34 cellular contexts compared by ENCODE assay signal in genomic region chr10:115988380-115988779, GRCh38.
"Had no signal": no experiment of that assay in that cellular context is flagged by ENCODE, and none has a peak within 500 bp of the region (broad histone marks: within the 10 kb centered on the region; RNA-seq: fewer than 3 reads in every experiment).

No MANE protein-coding gene starts in this region.

- H3K4me3 ChIP-seq: MG63 had no signal

- DNase-seq: Karpas-422, Kasumi-1, MG63, MM.1S, MV-4-11, NCI-H1048, NCI-H1092, NCI-H1092 treated with DMSO at 0.1 percent for 48 hours, NCI-H1105, NCI-H1105 treated with DMSO at 0.1 percent for 48 hours, NCI-H1417, NCI-H1417 treated with DMSO at 0.1 percent for 48 hours, NCI-H1436, NCI-H1436 treated with DMSO at 0.1 percent for 48 hours, NCI-H146, NCI-H1694, NCI-H1694 treated with DMSO at 0.1 percent for 48 hours, NCI-H187, NCI-H187 treated with DMSO at 0.1 percent for 48 hours, NCI-H1930, NCI-H2029, NCI-H2029 treated with DMSO at 0.1 percent for 48 hours, NCI-H2081, NCI-H2081 treated with DMSO at 0.1 percent for 48 hours, NCI-H2107, NCI-H2171, NCI-H2171 treated with DMSO at 0.1 percent for 48 hours, NCI-H2227 treated with DMSO at 0.1 percent for 48 hours, NCI-H226, NCI-H345, NCI-H446, NCI-H446 treated with DMSO at 0.1 percent for 48 hours, NCI-H510A, NCI-H510A treated with DMSO at 0.1 percent for 48 hours had no signal

- H3K36me3 ChIP-seq: MG63 had no signal

- H3K9me3 ChIP-seq: MG63 had no signal

- H3K27me3 ChIP-seq: MG63 had no signal
